Comparison of ENCODE assay signal across 37 cellular contexts in the genomic region with DNA sequence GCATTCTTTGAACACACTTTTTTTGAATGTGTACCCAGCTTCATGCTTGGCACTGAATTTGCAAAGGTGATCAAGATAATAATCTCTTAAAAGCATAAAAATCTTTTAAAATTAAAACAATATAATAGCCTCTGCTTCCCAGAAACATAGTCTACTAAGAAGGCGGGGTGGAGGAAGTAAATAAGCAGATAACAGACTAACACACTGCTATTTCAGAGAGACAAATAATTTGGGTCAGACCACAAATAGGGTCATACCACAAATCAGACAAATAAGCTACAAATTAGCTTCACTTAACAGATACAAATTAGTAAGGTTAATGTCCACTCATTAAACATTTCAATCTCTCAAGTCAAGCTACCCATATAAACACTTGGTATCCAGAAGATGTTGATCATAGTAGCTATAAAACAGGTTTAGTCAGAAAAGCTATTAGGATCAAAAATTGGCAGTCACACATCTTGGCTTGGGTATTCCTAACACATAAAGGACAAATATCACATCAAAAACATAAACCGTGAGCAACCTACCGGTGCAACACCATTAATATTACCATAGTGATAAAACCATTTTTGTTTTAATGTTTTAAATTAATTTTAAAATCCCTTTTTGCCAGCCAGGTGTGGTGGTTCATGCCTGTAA.
"Had no signal": no experiment of that assay in that cellular context is flagged by ENCODE, and none has a peak within 500 bp of the region (broad histone marks: within the 10 kb centered on the region; RNA-seq: fewer than 3 reads in every experiment).

No MANE protein-coding gene starts in this region.

- ATAC-seq: activated naive CD8-positive, alpha-beta T cell treated with anti-CD3 and anti-CD28 coated beads, Interleukin-2, amount 50 U/mL, for 24 hours; activated T-cell treated with anti-CD3 and anti-CD28 coated beads, Interleukin-2, amount 50 U/mL, for 4 hours; Right ventricle myocardium inferior; SK-N-SH treated with all-trans-retinoic acid at 6 μM for 48 hours; T-cell had no signal

- H3K9me3 Mint-ChIP-seq: activated B cell treated with CpG ODN at 0.5 μM for 24 hours; activated CD4-positive, alpha-beta memory T cell treated with anti-CD3 and anti-CD28 coated beads for 36 hours; activated naive CD4-positive, alpha-beta T cell treated with anti-CD3 and anti-CD28 coated beads for 36 hours; activated naive CD8-positive, alpha-beta T cell treated with anti-CD3 and anti-CD28 coated beads, Interleukin-2, amount 50 U/mL, for 24 hours; activated T-cell treated with anti-CD3 and anti-CD28 coated beads, Interleukin-2, amount 50 U/mL, for 4 hours; activated T-helper 1 cell treated with anti-CD3 and anti-CD28 coated beads, Interleukin-12 subunit alpha, Interleukin-12 subunit beta, Interleukin-2, Interleukin-4 antibody, amounts not matched to agents 30 ng/mL and 10 ng/mL and 1 ng/mL, durations not matched to agents 14 hours and 24 hours and 36 hours; brain; T-cell had no signal

- H3K36me3 Mint-ChIP-seq: activated CD4-positive, alpha-beta memory T cell treated with anti-CD3 and anti-CD28 coated beads for 36 hours; activated naive CD8-positive, alpha-beta T cell; brain; T-cell had no signal

- H3K27me3 Mint-ChIP-seq: activated B cell treated with CpG ODN at 0.5 μM for 24 hours; activated CD4-positive, alpha-beta memory T cell treated with anti-CD3 and anti-CD28 coated beads for 36 hours; activated naive CD8-positive, alpha-beta T cell; activated naive CD8-positive, alpha-beta T cell treated with anti-CD3 and anti-CD28 coated beads, Interleukin-2, amount 50 U/mL, for 24 hours; T-cell had no signal

- H3K27ac Mint-ChIP-seq: activated B cell treated with CpG ODN at 0.5 μM for 24 hours; activated CD4-positive, alpha-beta memory T cell treated with anti-CD3 and anti-CD28 coated beads for 36 hours; activated naive CD4-positive, alpha-beta T cell treated with anti-CD3 and anti-CD28 coated beads for 36 hours; activated naive CD8-positive, alpha-beta T cell; activated naive CD8-positive, alpha-beta T cell treated with anti-CD3 and anti-CD28 coated beads, Interleukin-2, amount 50 U/mL, for 24 hours; activated T-helper 1 cell treated with anti-CD3 and anti-CD28 coated beads, Interleukin-12 subunit alpha, Interleukin-12 subunit beta, Interleukin-2, Interleukin-4 antibody, amounts not matched to agents 30 ng/mL and 10 ng/mL and 1 ng/mL, durations not matched to agents 14 hours and 24 hours and 36 hours; brain; T-cell had no signal

- DNase-seq: activated B cell treated with CpG ODN at 0.5 μM for 24 hours; activated CD4-positive, alpha-beta memory T cell treated with anti-CD3 and anti-CD28 coated beads for 36 hours; activated CD4-positive, alpha-beta T cell treated with anti-CD3 and anti-CD28 coated beads for 4 hours; activated CD4-positive, alpha-beta T cell treated with anti-CD3 and anti-CD28 coated beads, Interleukin-2, amount 50 U/mL, for 1 hour; activated CD4-positive, CD25-positive, alpha-beta regulatory T cell treated with anti-CD3 and anti-CD28 coated beads, Interleukin-2, amount 50 U/mL, for 72 hours; activated CD8-positive, alpha-beta memory T cell treated with anti-CD3 and anti-CD28 coated beads, Interleukin-2, amount 50 U/mL, for 4 hours; activated gamma-delta T cell treated with Interleukin-2 at 50 U/mL for 16 hours; activated naive CD4-positive, alpha-beta T cell treated with anti-CD3 and anti-CD28 coated beads for 36 hours; activated naive CD8-positive, alpha-beta T cell treated with anti-CD3 and anti-CD28 coated beads, Interleukin-2, amount 50 U/mL, for 24 hours; activated T-cell treated with anti-CD3 and anti-CD28 coated beads for 4 hours; activated T-cell treated with anti-CD3 and anti-CD28 coated beads, Interleukin-2, amount 50 U/mL, for 4 hours; anterior cingulate cortex; caudate nucleus; cerebellar nuclear complex; Kasumi-1; MM.1S; MV-4-11; NCI-H1092; NCI-H1436 treated with DMSO at 0.1 percent for 48 hours; NCI-H1694 treated with DMSO at 0.1 percent for 48 hours; NCI-H2029; NCI-H2227 treated with DMSO at 0.1 percent for 48 hours; NCI-H446; NCI-H510A treated with DMSO at 0.1 percent for 48 hours; NCI-H526 treated with DMSO at 0.1 percent for 48 hours; PC-9; SIG-M5; T-cell; T-helper 2 cell; T-helper 9 cell had no signal

- FAIRE-seq: bronchial epithelial cell, RCC 7860 had no signal

- H3K4me3 Mint-ChIP-seq: activated B cell treated with CpG ODN at 0.5 μM for 24 hours; activated CD4-positive, alpha-beta memory T cell treated with anti-CD3 and anti-CD28 coated beads for 36 hours; activated naive CD4-positive, alpha-beta T cell treated with anti-CD3 and anti-CD28 coated beads for 36 hours; activated naive CD8-positive, alpha-beta T cell; activated naive CD8-positive, alpha-beta T cell treated with anti-CD3 and anti-CD28 coated beads, Interleukin-2, amount 50 U/mL, for 24 hours; activated T-cell treated with anti-CD3 and anti-CD28 coated beads, Interleukin-2, amount 50 U/mL, for 4 hours; activated T-helper 1 cell treated with anti-CD3 and anti-CD28 coated beads, Interleukin-12 subunit alpha, Interleukin-12 subunit beta, Interleukin-2, Interleukin-4 antibody, amounts not matched to agents 30 ng/mL and 10 ng/mL and 1 ng/mL, durations not matched to agents 14 hours and 24 hours and 36 hours; brain; T-cell had no signal
